16 cellular contexts compared by ENCODE assay signal in genomic region chr11:91946397-91947090, GRCh38.
A peak's percentile ranks its signal among the peaks of the same experiment; 100 is the strongest.
DNase-seq lines count a peak whose midpoint lies in the region; ATAC-seq and TF ChIP-seq lines count a peak whose summit lies in the region.
"Had no signal": no experiment of that assay in that cellular context is flagged by ENCODE, and none has a peak within 500 bp of the region (broad histone marks: within the 10 kb centered on the region; RNA-seq: fewer than 3 reads in every experiment).

No MANE protein-coding gene starts in this region.

- DNase-seq in left ventricle myocardium superior (no peak), right cardiac atrium (no peak), uterus (no peak), middle frontal gyrus (ENCODE audit: extremely low spot score, low spot score) (no peak)
- DNase-seq: activated CD4-positive, CD25-positive, alpha-beta regulatory T cell; activated gamma-delta T cell; AML-193; effector CD4-positive, alpha-beta T cell; foreskin melanocyte; NCI-H1048; stimulated activated CD4-positive, alpha-beta T cell treated with anti-CD3 and anti-CD28 coated beads, Interleukin-4, amount 100 ng/mL, for 24 hours; trophoblast cell had no signal

- intact Hi-C loops in left ventricle myocardium superior (cut with micrococcal nuclease) (no loop called here), right cardiac atrium (cut with DNase I) (no loop called here), uterus (cut with DNase I; ENCODE audit: low total_unique reads) (no loop called here)

- H3K9me3 ChIP-seq in right cardiac atrium (ENCODE audit: control insufficient read depth, low read length) = no peaks in the 10 kb centered on the region
- H3K9me3 ChIP-seq in gastroesophageal sphincter = no peaks in the 10 kb centered on the region
- no peaks in the 10 kb centered on the region for H3K9me3 ChIP-seq in uterus

- WGBS in right cardiac atrium = 14% methylated on average over 2 of the region's 2 CpGs
- whole genome bisulfite sequencing in gastroesophageal sphincter (ENCODE audit: low coverage in 1 of 2), 2 donors = 6 to 7% methylated on average over 2 of the region's 2 CpGs

- no peaks in the 10 kb centered on the region for H3K27me3 ChIP-seq in right cardiac atrium (ENCODE audit: control insufficient read depth, insufficient read depth)
- no peaks in the 10 kb centered on the region for H3K27me3 ChIP-seq in gastroesophageal sphincter
- no peaks in the 10 kb centered on the region for H3K27me3 ChIP-seq in uterus

- no peaks in the 10 kb centered on the region for H3K36me3 ChIP-seq in gastroesophageal sphincter
- H3K36me3 ChIP-seq in uterus = no peaks in the 10 kb centered on the region

- ATAC-seq in left ventricle myocardium superior (peak; percentile 59), right cardiac atrium (no peak), gastroesophageal sphincter (peak; percentile 24), HG03571 (IDR thresholded peaks at IDR 0.05; ENCODE audit: unreplicated experiment) (no peak), GM19035 (IDR thresholded peaks at IDR 0.05; ENCODE audit: unreplicated experiment) (no peak)

- H3K27ac ChIP-seq in right cardiac atrium (ENCODE audit: low read length) = no peak overlapping the region
- H3K27ac ChIP-seq in VCaP = peak overlapping the region; percentile 55
- H3K27ac ChIP-seq in gastroesophageal sphincter = peak overlapping the region in 3 of 4 donors; percentile 57 to 59 (median 59)
- H3K27ac ChIP-seq in uterus = no peak overlapping the region

- no peak for TF ChIP-seq CTCF in VCaP (conservative IDR thresholded peaks at IDR 0.05)
- TF ChIP-seq CTCF in gastroesophageal sphincter (IDR thresholded peaks at IDR 0.05) = no peak
- TF ChIP-seq CTCF in uterus (IDR thresholded peaks at IDR 0.05) = no peak

- no peaks in the 10 kb centered on the region for H3K4me1 ChIP-seq in right cardiac atrium (ENCODE audit: control insufficient read depth, insufficient read depth, low read length)
- H3K4me1 ChIP-seq in gastroesophageal sphincter = peaks cover 5 to 36% (median 8%) of the 10 kb centered on the region in 3 donors
- peaks cover 6 to 7% of the 10 kb centered on the region in 2 donors for H3K4me1 ChIP-seq in uterus

- no peak for TF ChIP-seq EP300 in gastroesophageal sphincter (IDR thresholded peaks at IDR 0.05)

- H3K4me3 ChIP-seq in right cardiac atrium (ENCODE audit: low read length) (no peak overlapping the region), gastroesophageal sphincter (no peak overlapping the region), uterus (no peak overlapping the region)

- TF ChIP-seq POLR2A in gastroesophageal sphincter (IDR thresholded peaks at IDR 0.05) (no peak), uterus (IDR thresholded peaks at IDR 0.05) (no peak)

Comparison
In these comparisons a context has a peak if more than half of its experiments do, and no peak if none do; other contexts are left out.
1. ATAC-seq: peak in left ventricle myocardium superior (single experiment) and gastroesophageal sphincter (single experiment); none in right cardiac atrium (0 of 2), HG03571 (single experiment) and GM19035 (single experiment).
2. H3K27ac ChIP-seq: peak in VCaP (single experiment) and gastroesophageal sphincter (3 of 4); none in right cardiac atrium (single experiment) and uterus (0 of 2).